In the genomic region with DNA sequence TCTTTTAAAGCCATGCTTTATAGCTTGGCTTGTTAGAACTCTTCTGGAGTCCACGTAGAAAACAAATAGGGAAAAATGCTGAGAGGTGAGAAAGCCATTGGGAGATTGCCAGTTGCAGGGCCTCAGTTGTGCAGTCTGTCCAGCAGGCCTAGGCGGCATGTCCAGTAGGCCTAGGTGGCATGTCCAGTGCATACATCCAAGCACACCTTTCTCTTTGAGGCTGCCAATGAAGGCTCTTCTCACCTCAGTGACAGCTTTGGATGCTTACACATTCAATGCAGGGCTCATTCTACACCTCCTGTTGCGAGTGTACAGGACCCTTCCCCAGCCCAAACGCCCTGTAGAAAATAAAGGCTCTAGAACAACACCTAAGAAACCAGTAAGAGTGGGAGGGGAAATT, we compare ENCODE assay signal across 22 cellular contexts. TPM values are rescaled to one million over a fixed set of nuclear protein-coding genes. Genes with fewer than 3 reads are reported as not detected.
A peak's percentile ranks its signal among the peaks of the same experiment; 100 is the strongest.
DNase-seq lines count a peak whose midpoint lies in the region; ATAC-seq, FAIRE-seq and TF ChIP-seq lines count a peak whose summit lies in the region.
"Had no signal": no experiment of that assay in that cellular context is flagged by ENCODE, and none has a peak within 500 bp of the region (broad histone marks: within the 10 kb centered on the region; RNA-seq: fewer than 3 reads in every experiment).

No MANE protein-coding gene starts in this region.

- peaks cover 32% of the 10 kb centered on the region for H3K36me3 Mint-ChIP-seq in activated naive CD4-positive, alpha-beta T cell treated with anti-CD3 and anti-CD28 coated beads for 36 hours (ENCODE audit: low read depth)

- FAIRE-seq in bronchial epithelial cell (lab: Jason Lieb, UNC), result peak; percentile 32
- FAIRE-seq: G401.6, GM18507 had no signal

- no peaks in the 10 kb centered on the region for H4K20me1 ChIP-seq in HCT116 (ENCODE audit: insufficient read depth)

- CTCF ChIA-PET in activated naive CD4-positive, alpha-beta T cell treated with anti-CD3 and anti-CD28 coated beads for 36 hours (lab: Charles Lee), result no interaction called here
- CTCF ChIA-PET in HCT116 (lab: Charles Lee), result no interaction called here

- peak overlapping the region; percentile 8; the same call in 1 of the 2 replicates for H3K27ac ChIP-seq in HCT116 (ENCODE audit: low read depth, low read length)
- no peak overlapping the region for H3K27ac ChIP-seq in spleen
- H3K27ac ChIP-seq: BLaER1 had no signal

- no peaks in the 10 kb centered on the region for H3K9me2 ChIP-seq in HCT116 (ENCODE audit: insufficient read depth)

- peaks cover 11% of the 10 kb centered on the region; the same call in 1 of the 2 replicates for H3K79me2 ChIP-seq in HCT116 (ENCODE audit: insufficient read depth, low read length)

- peaks cover 18% of the 10 kb centered on the region for H3K4me1 Mint-ChIP-seq in activated naive CD4-positive, alpha-beta T cell treated with anti-CD3 and anti-CD28 coated beads for 36 hours (ENCODE audit: low read depth)

- DNase-seq in activated naive CD4-positive, alpha-beta T cell treated with anti-CD3 and anti-CD28 coated beads for 36 hours, result no peak
- no peak for DNase-seq in activated naive CD4-positive, alpha-beta T cell treated with anti-CD3 and anti-CD28 coated beads, Interleukin-2, amount 50 U/mL, for 16 hours
- DNase-seq in HCT116 (ENCODE audit: low read depth, low spot score), result no peak
- no peak for DNase-seq in bronchial epithelial cell (ENCODE audit: low read depth)
- peak; percentile 9 for DNase-seq in spleen
- no peak for DNase-seq in NCI-H69 (lab: John Stamatoyannopoulos, UW)
- no peak for DNase-seq in NCI-H226
- no peak for DNase-seq in retina
- DNase-seq: CD8-positive, alpha-beta memory T cell; GOT3; MG63; NCI-H1048; NCI-H1436 treated with DMSO at 0.1 percent for 48 hours; NCI-H1930; NCI-H2227 treated with DMSO at 0.1 percent for 48 hours; NCI-H510A treated with DMSO at 0.1 percent for 48 hours; NCI-H774; NK-92 treated with Interleukin-12 subunit alpha and Interleukin-12 subunit beta, amount 100 ng/mL, for 24 hours had no signal

- H3K36me3 ChIP-seq in HCT116 (ENCODE audit: control insufficient read depth in 1 of 2, insufficient read depth in 2 of 2, low read length in 2 of 2) (peaks cover 37 to 55% of the 10 kb centered on the region in 2 experiments), bronchial epithelial cell (ENCODE audit: control insufficient read depth, insufficient read depth, low read length) (peaks cover 39% of the 10 kb centered on the region), spleen (peaks cover 0 to 100% (median 67%) of the 10 kb centered on the region in 6 donors)

- WGBS in spleen, 5 donors, result 67 to 100% (median 68%) methylated on average over 4 of the region's 4 CpGs

- H3K27ac Mint-ChIP-seq in activated naive CD4-positive, alpha-beta T cell treated with anti-CD3 and anti-CD28 coated beads for 36 hours, result peak overlapping the region; percentile 10

- no peak for TF ChIP-seq CTCF in HCT116 (IDR thresholded peaks at IDR 0.05 in 2 of 3, conservative IDR thresholded peaks at IDR 0.05 in 1 of 3; ENCODE audit: borderline replicate concordance in 1 of 3, insufficient read depth in 1 of 3, low read depth in 2 of 3, low read length in 2 of 3)
- TF ChIP-seq CTCF in bronchial epithelial cell (IDR thresholded peaks at IDR 0.05; ENCODE audit: insufficient read depth, low read length, severe bottlenecking), result no peak
- TF ChIP-seq CTCF in spleen (IDR thresholded peaks at IDR 0.05 in 8 of 11, conservative IDR thresholded peaks at IDR 0.05 in 3 of 11), result no peak

- no peak for ATAC-seq in HCT116
- ATAC-seq: SK-N-SH treated with all-trans-retinoic acid at 6 μM for 48 hours had no signal

- no peaks in the 10 kb centered on the region for H3K27me3 ChIP-seq in HCT116 (ENCODE audit: insufficient read depth, low read length)
- no peaks in the 10 kb centered on the region for H3K27me3 ChIP-seq in bronchial epithelial cell (ENCODE audit: control insufficient read depth, insufficient read depth, low read length)
- no peaks in the 10 kb centered on the region for H3K27me3 ChIP-seq in spleen (replicated peaks in 1 of 7)
- H3K27me3 ChIP-seq: BLaER1, MG63 had no signal

- no peak for TF ChIP-seq POLR2A in HCT116 (IDR thresholded peaks at IDR 0.05; ENCODE audit: borderline replicate concordance, extremely low read depth, insufficient read depth, insufficient read length)
- TF ChIP-seq POLR2A in spleen (IDR thresholded peaks at IDR 0.05), result no peak

- no peak overlapping the region for H3K9ac ChIP-seq in HCT116 (ENCODE audit: low read length)
- H3K9ac ChIP-seq: BLaER1 had no signal

- BruUV-seq in HCT116 (replicated peaks; lab: Mats Ljungman, UMichigan), result no TSS peak

- H3K4me1 ChIP-seq in HCT116 (ENCODE audit: control insufficient read depth in 1 of 2, insufficient read depth in 2 of 2, low read length in 2 of 2), result no peaks in the 10 kb centered on the region
- no peaks in the 10 kb centered on the region for H3K4me1 ChIP-seq in spleen

- no peaks in the 10 kb centered on the region for H3K9me3 Mint-ChIP-seq in activated naive CD4-positive, alpha-beta T cell treated with anti-CD3 and anti-CD28 coated beads for 36 hours
- H3K9me3 Mint-ChIP-seq: CD8-positive, alpha-beta memory T cell had no signal

- no peak for TF ChIP-seq RAD21 in HCT116 (IDR thresholded peaks at IDR 0.05; ENCODE audit: low read depth)

- no peak overlapping the region for H3K4me3 Mint-ChIP-seq in activated naive CD4-positive, alpha-beta T cell treated with anti-CD3 and anti-CD28 coated beads for 36 hours
- H3K4me3 Mint-ChIP-seq: CD8-positive, alpha-beta memory T cell had no signal

- H3K9me3 ChIP-seq in HCT116 (ENCODE audit: control insufficient read depth in 1 of 2, insufficient read depth in 1 of 2, low read depth in 1 of 2, low read length in 2 of 2) (no peaks in the 10 kb centered on the region), spleen (no peaks in the 10 kb centered on the region)
- H3K9me3 ChIP-seq: BLaER1, MG63 had no signal

- intact Hi-C loops in activated naive CD4-positive, alpha-beta T cell treated with anti-CD3 and anti-CD28 coated beads for 36 hours (cut with micrococcal nuclease), result no loop called here
- intact Hi-C loops in HCT116 (cut with micrococcal nuclease) (no loop called here), spleen (cut with DNase I; ENCODE audit: low total_unique reads) (no loop called here)

- no peaks in the 10 kb centered on the region for H3K27me3 Mint-ChIP-seq in activated naive CD4-positive, alpha-beta T cell treated with anti-CD3 and anti-CD28 coated beads for 36 hours (ENCODE audit: low read depth)
- H3K27me3 Mint-ChIP-seq: CD8-positive, alpha-beta memory T cell had no signal

- H3K4me2 ChIP-seq in HCT116 (ENCODE audit: low read length), result no peak overlapping the region
- H3K4me2 ChIP-seq: BLaER1 had no signal

- no peak overlapping the region for H3K4me3 ChIP-seq in HCT116 (replicated peaks in 1 of 2; ENCODE audit: low read depth in 1 of 2, low read length in 2 of 2)
- H3K4me3 ChIP-seq in bronchial epithelial cell (ENCODE audit: low read depth, low read length), result no peak overlapping the region
- no peak overlapping the region for H3K4me3 ChIP-seq in spleen
- H3K4me3 ChIP-seq: BLaER1, MG63 had no signal

- POLR2A ChIA-PET in HCT116 (lab: Charles Lee), result no interaction called here

- H2AFZ ChIP-seq in HCT116 (ENCODE audit: low read depth, low read length, poor library complexity, severe bottlenecking), result no peak overlapping the region

- RAD21 ChIA-PET in HCT116 (lab: Charles Lee; ENCODE audit: low non-redundant PET in 1 of 2, low total read pairs in 2 of 2, uncharacterized antibody in 2 of 2, unreplicated experiment in 2 of 2), result no interaction called here

TF ChIP-seq in HCT116, 20 proteins besides CTCF, POLR2A, EP300 and RAD21:
- TF ChIP-seq EGR1 (IDR thresholded peaks at IDR 0.05; ENCODE audit: low read depth), result 0 out of 2 replicates have a peak, but pooled peaks have one; percentile 14
- TF ChIP-seq, protein P1, sequence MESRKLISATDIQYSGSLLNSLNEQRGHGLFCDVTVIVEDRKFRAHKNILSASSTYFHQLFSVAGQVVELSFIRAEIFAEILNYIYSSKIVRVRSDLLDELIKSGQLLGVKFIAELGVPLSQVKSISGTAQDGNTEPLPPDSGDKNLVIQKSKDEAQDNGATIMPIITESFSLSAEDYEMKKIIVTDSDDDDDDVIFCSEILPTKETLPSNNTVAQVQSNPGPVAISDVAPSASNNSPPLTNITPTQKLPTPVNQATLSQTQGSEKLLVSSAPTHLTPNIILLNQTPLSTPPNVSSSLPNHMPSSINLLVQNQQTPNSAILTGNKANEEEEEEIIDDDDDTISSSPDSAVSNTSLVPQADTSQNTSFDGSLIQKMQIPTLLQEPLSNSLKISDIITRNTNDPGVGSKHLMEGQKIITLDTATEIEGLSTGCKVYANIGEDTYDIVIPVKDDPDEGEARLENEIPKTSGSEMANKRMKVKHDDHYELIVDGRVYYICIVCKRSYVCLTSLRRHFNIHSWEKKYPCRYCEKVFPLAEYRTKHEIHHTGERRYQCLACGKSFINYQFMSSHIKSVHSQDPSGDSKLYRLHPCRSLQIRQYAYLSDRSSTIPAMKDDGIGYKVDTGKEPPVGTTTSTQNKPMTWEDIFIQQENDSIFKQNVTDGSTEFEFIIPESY (IDR thresholded peaks at IDR 0.05; ENCODE audit: extremely low read depth, insufficient replicate concordance, low read length), result no peak
- TF ChIP-seq, protein P2, sequence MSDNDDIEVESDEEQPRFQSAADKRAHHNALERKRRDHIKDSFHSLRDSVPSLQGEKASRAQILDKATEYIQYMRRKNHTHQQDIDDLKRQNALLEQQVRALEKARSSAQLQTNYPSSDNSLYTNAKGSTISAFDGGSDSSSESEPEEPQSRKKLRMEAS (IDR thresholded peaks at IDR 0.05), result 0 out of 2 replicates have a peak, but pooled peaks have one; percentile 15
TF ChIP-seq in HCT116: peak in this region for 2.

RNA-seq across cellular contexts. Expression of a gene that starts 13.1 kb away (rescaled TPM):
- total RNA-seq in activated naive CD4-positive, alpha-beta T cell treated with anti-CD3 and anti-CD28 coated beads for 36 hours, result 10 to 100 TPM; 64.7 to 67.5 TPM
- total RNA-seq in HCT116 (2021; ENCODE audit: unreplicated experiment) (151 TPM), bronchial epithelial cell (64.2 and 76.2 TPM in 2 replicates), spleen (10 to 100 TPM; 40.9 to 91.1 (median 68.2) TPM)
- polyA plus RNA-seq in HCT116 (2012), result 100 and 104 TPM in 2 replicates
- 10 to 100 TPM; 50.5 to 97.1 (median 69.2) TPM for polyA plus RNA-seq in spleen

RNA-seq across cellular contexts. Expression of a gene that starts 25.4 kb away (rescaled TPM):
- 10 to 100 TPM; 27.7 to 27.8 TPM for total RNA-seq in activated naive CD4-positive, alpha-beta T cell treated with anti-CD3 and anti-CD28 coated beads for 36 hours
- 27.0 TPM for total RNA-seq in HCT116 (2021; ENCODE audit: unreplicated experiment)
- 17.0 and 22.8 TPM in 2 replicates for polyA plus RNA-seq in HCT116 (2012)
- 15.9 and 19.2 TPM in 2 replicates for total RNA-seq in bronchial epithelial cell
- 10 to 100 TPM; 11.9 to 21.0 (median 14.8) TPM for total RNA-seq in spleen
- polyA plus RNA-seq in spleen, result 10 to 100 TPM; 15.8 to 17.4 (median 17.3) TPM

RNA-seq across cellular contexts. Expression of a gene that starts 25.7 kb away (rescaled TPM):
- 100 to 1,000 TPM; 111 to 114 TPM for total RNA-seq in activated naive CD4-positive, alpha-beta T cell treated with anti-CD3 and anti-CD28 coated beads for 36 hours
- total RNA-seq in HCT116 (2021; ENCODE audit: unreplicated experiment) (44.9 TPM), bronchial epithelial cell (11.1 and 17.6 TPM in 2 replicates), spleen (10 to 100 TPM; 34.6 to 97.3 (median 43.8) TPM)
- 13.1 and 19.0 TPM in 2 replicates for polyA plus RNA-seq in HCT116 (2012)
- 1 to 10 TPM; 7.1 to 8.2 (median 7.2) TPM for polyA plus RNA-seq in spleen
